In genomic region chr11:46391186-46391577, GRCh38 we compare ENCODE assay signal across 12 cellular contexts. TPM values are rescaled to one million over a fixed set of nuclear protein-coding genes. Genes with fewer than 3 reads are reported as not detected.
DNase-seq lines count a peak whose midpoint lies in the region; ATAC-seq and TF ChIP-seq lines count a peak whose summit lies in the region.
"Had no signal": no experiment of that assay in that cellular context is flagged by ENCODE, and none has a peak within 500 bp of the region (broad histone marks: within the 10 kb centered on the region; RNA-seq: fewer than 3 reads in every experiment).

No MANE protein-coding gene starts in this region.

- no peaks in the 10 kb centered on the region for H3K36me3 Mint-ChIP-seq in neural progenitor cell
- H3K36me3 Mint-ChIP-seq: memory B cell had no signal

- H3K4me1 Mint-ChIP-seq in neural progenitor cell, result peaks cover 32% of the 10 kb centered on the region

- no peak overlapping the region for H2AFZ ChIP-seq in neural progenitor cell (replicated peaks)

- H3K4me1 ChIP-seq in BLaER1, result peaks cover 31% of the 10 kb centered on the region; the same call in 1 of the 2 replicates
- peaks cover 23% of the 10 kb centered on the region for H3K4me1 ChIP-seq in neural progenitor cell

- no peak for TF ChIP-seq CTCF in HL-60 (IDR thresholded peaks at IDR 0.05; ENCODE audit: insufficient read depth, low read length)
- no peak for TF ChIP-seq CTCF in cardiac fibroblast (IDR thresholded peaks at IDR 0.05; ENCODE audit: low read depth, low read length)
- no peak for TF ChIP-seq CTCF in neural progenitor cell (IDR thresholded peaks at IDR 0.05)

- H3K27ac ChIP-seq in BLaER1 (no peak overlapping the region), HL-60 (replicated peaks) (no peak overlapping the region), neural progenitor cell (no peak overlapping the region)
- H3K27ac ChIP-seq: epithelial cell of prostate had no signal

- H3K9me3 ChIP-seq in BLaER1 (no peaks in the 10 kb centered on the region), neural progenitor cell (ENCODE audit: low read depth) (no peaks in the 10 kb centered on the region)

- H3K27me3 Mint-ChIP-seq in neural progenitor cell (ENCODE audit: insufficient read depth, low read depth), result peaks cover 47% of the 10 kb centered on the region

- no peaks in the 10 kb centered on the region for H3K79me2 ChIP-seq in neural progenitor cell (ENCODE audit: low read depth)

- peaks cover 8% of the 10 kb centered on the region for H3K36me3 ChIP-seq in BLaER1
- H3K36me3 ChIP-seq in neural progenitor cell, result no peaks in the 10 kb centered on the region

- H3K9ac ChIP-seq in BLaER1 (no peak overlapping the region), neural progenitor cell (no peak overlapping the region)

- no peak for ATAC-seq in GM21423 (IDR thresholded peaks at IDR 0.05; ENCODE audit: unreplicated experiment)
- no peak for ATAC-seq in GM21786 (IDR thresholded peaks at IDR 0.05; ENCODE audit: unreplicated experiment)

- H3K27me3 ChIP-seq in BLaER1, result peaks cover 75% of the 10 kb centered on the region
- H3K27me3 ChIP-seq in HL-60 (ENCODE audit: insufficient read depth, poor library complexity, severe bottlenecking), result peaks cover 25% of the 10 kb centered on the region
- peaks cover 77% of the 10 kb centered on the region for H3K27me3 ChIP-seq in neural progenitor cell

- peaks cover 2% of the 10 kb centered on the region for H3K9me3 Mint-ChIP-seq in neural progenitor cell

- DNase-seq in HL-60 (ENCODE audit: low read depth in 1 of 2, low spot score in 1 of 2) (no peak), cardiac fibroblast (ENCODE audit: low read depth in 2 of 2) (no peak), neural progenitor cell (ENCODE audit: low spot score) (no peak), SKM-1 (lab: John Stamatoyannopoulos, UW; ENCODE audit: unreplicated experiment) (no peak), NCI-H748 treated with DMSO at 0.1 percent for 48 hours (lab: John Stamatoyannopoulos, UW) (no peak)
- DNase-seq: activated CD4-positive, alpha-beta T cell treated with anti-CD3 and anti-CD28 coated beads for 1 hour; NCI-H1048 had no signal

- H3F3A ChIP-seq in neural progenitor cell (ENCODE audit: low read depth), result peaks cover 22% of the 10 kb centered on the region

- H3K4me3 ChIP-seq in BLaER1 (peak overlapping the region; percentile 59), HL-60 (replicated peaks; ENCODE audit: insufficient read depth, low read length) (peak overlapping the region; percentile 27), cardiac fibroblast (replicated peaks in 1 of 2; ENCODE audit: low read depth in 2 of 2, low read length in 2 of 2) (peak overlapping the region; percentile 23 to 48), neural progenitor cell (peak overlapping the region; percentile 49)

- H3K4me2 ChIP-seq in BLaER1, result peak overlapping the region; percentile 76
- peak overlapping the region; percentile 83 for H3K4me2 ChIP-seq in neural progenitor cell

- H3K27ac Mint-ChIP-seq in neural progenitor cell, result no peak overlapping the region
- H3K27ac Mint-ChIP-seq: memory B cell had no signal

- H4K20me1 ChIP-seq in BLaER1, result peaks cover 86% of the 10 kb centered on the region
- peaks cover 62% of the 10 kb centered on the region for H4K20me1 ChIP-seq in neural progenitor cell (ENCODE audit: low read depth)

- no peak overlapping the region for H3K4me3 Mint-ChIP-seq in neural progenitor cell

RNA-seq across cellular contexts. Expression of gene CHRM4, which starts 0.4 kb away (rescaled TPM):
- total RNA-seq in neural progenitor cell (ENCODE audit: low replicate concordance), result 0.31 TPM in 1 of 2 replicates, not detected in the other

RNA-seq across cellular contexts. Expression of gene MDK, which starts 9.7 kb away (rescaled TPM):
- 600 and 1,035 TPM in 2 replicates for total RNA-seq in neural progenitor cell (ENCODE audit: low replicate concordance)

RNA-seq across cellular contexts. Expression of gene DGKZ, which starts 43.9 kb away (rescaled TPM):
- 12.5 and 55.5 TPM in 2 replicates for total RNA-seq in neural progenitor cell (ENCODE audit: low replicate concordance)
